In genomic region chr4:153684182-153685073, GRCh38 we compare ENCODE assay signal across 8 cellular contexts. TPM values are rescaled to one million over a fixed set of nuclear protein-coding genes. Genes with fewer than 3 reads are reported as not detected.
DNase-seq lines count a peak whose midpoint lies in the region; ATAC-seq, FAIRE-seq and TF ChIP-seq lines count a peak whose summit lies in the region.

A gene with protein sequence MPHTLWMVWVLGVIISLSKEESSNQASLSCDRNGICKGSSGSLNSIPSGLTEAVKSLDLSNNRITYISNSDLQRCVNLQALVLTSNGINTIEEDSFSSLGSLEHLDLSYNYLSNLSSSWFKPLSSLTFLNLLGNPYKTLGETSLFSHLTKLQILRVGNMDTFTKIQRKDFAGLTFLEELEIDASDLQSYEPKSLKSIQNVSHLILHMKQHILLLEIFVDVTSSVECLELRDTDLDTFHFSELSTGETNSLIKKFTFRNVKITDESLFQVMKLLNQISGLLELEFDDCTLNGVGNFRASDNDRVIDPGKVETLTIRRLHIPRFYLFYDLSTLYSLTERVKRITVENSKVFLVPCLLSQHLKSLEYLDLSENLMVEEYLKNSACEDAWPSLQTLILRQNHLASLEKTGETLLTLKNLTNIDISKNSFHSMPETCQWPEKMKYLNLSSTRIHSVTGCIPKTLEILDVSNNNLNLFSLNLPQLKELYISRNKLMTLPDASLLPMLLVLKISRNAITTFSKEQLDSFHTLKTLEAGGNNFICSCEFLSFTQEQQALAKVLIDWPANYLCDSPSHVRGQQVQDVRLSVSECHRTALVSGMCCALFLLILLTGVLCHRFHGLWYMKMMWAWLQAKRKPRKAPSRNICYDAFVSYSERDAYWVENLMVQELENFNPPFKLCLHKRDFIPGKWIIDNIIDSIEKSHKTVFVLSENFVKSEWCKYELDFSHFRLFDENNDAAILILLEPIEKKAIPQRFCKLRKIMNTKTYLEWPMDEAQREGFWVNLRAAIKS (plus strand): TSS chr4:153684280. CDS start chr4:153702908, 18,628 bp downstream.

- peak; percentile 76 for ATAC-seq in GM18870 (IDR thresholded peaks at IDR 0.05; ENCODE audit: unreplicated experiment)
- ATAC-seq in HG03139 (IDR thresholded peaks at IDR 0.05; ENCODE audit: unreplicated experiment), result peak; percentile 85

- H3K36me3 ChIP-seq in astrocyte (ENCODE audit: insufficient read depth, low read length), result no peaks in the 10 kb centered on the region

- H4K20me1 ChIP-seq in astrocyte (ENCODE audit: insufficient read depth, low read length), result no peaks in the 10 kb centered on the region

- no peaks in the 10 kb centered on the region for H3K79me2 ChIP-seq in astrocyte (ENCODE audit: insufficient read depth, low read length)

- peak within 1 kb of the TSS; percentile 78 for H3K4me3 Mint-ChIP-seq in T-helper 1 cell treated with Interleukin-12 subunit alpha and Interleukin-12 subunit beta and Interleukin-4 antibody, amounts not matched to agents 30 μg/mL and 1 μg/mL, for 36 hours
- peak within 1 kb of the TSS; percentile 81 for H3K4me3 Mint-ChIP-seq in astrocyte (ENCODE audit: unreplicated experiment)

- TF ChIP-seq CTCF in 22Rv1 (IDR thresholded peaks at IDR 0.05) (peak; percentile 21; the same call in 1 of the 2 replicates), astrocyte (IDR thresholded peaks at IDR 0.05; ENCODE audit: insufficient read depth, low read depth, low read length) (no peak)

- H3K27ac Mint-ChIP-seq in T-helper 1 cell treated with Interleukin-12 subunit alpha and Interleukin-12 subunit beta and Interleukin-4 antibody, amounts not matched to agents 30 μg/mL and 1 μg/mL, for 36 hours, result no peak within 1 kb of the TSS
- peak within 1 kb of the TSS; percentile 87 for H3K27ac Mint-ChIP-seq in astrocyte (ENCODE audit: unreplicated experiment)

- H3K4me1 ChIP-seq in astrocyte (ENCODE audit: insufficient read depth, low read length), result peaks cover 3% of the 10 kb centered on the region

- H3K4me1 Mint-ChIP-seq in T-helper 1 cell treated with Interleukin-12 subunit alpha and Interleukin-12 subunit beta and Interleukin-4 antibody, amounts not matched to agents 30 μg/mL and 1 μg/mL, for 36 hours (ENCODE audit: low read depth), result peaks cover 11% of the 10 kb centered on the region
- no peaks in the 10 kb centered on the region for H3K4me1 Mint-ChIP-seq in astrocyte (ENCODE audit: low read depth, unreplicated experiment)

- H3K27ac ChIP-seq in 22Rv1 (no peak within 1 kb of the TSS), astrocyte (ENCODE audit: low read depth, low read length) (no peak within 1 kb of the TSS), skin epidermis (peak within 1 kb of the TSS; percentile 11 to 87 (median 67))

- H3K27me3 ChIP-seq in astrocyte (ENCODE audit: insufficient read depth, low read length), result peaks cover 40% of the 10 kb centered on the region

- peak within 1 kb of the TSS; percentile 93 for H3K4me2 ChIP-seq in astrocyte (ENCODE audit: low read length)

- H3K9me3 ChIP-seq in astrocyte (ENCODE audit: insufficient read depth, low read depth, low read length), result peaks cover 2% of the 10 kb centered on the region
- H3K9me3 ChIP-seq in iPS-18c (ENCODE audit: control insufficient read depth, insufficient read depth, low read length), result peaks cover 8% of the 10 kb centered on the region

- peaks cover 9% of the 10 kb centered on the region for H3K36me3 Mint-ChIP-seq in T-helper 1 cell treated with Interleukin-12 subunit alpha and Interleukin-12 subunit beta and Interleukin-4 antibody, amounts not matched to agents 30 μg/mL and 1 μg/mL, for 36 hours (ENCODE audit: low read depth)
- H3K36me3 Mint-ChIP-seq in astrocyte (ENCODE audit: low read depth, unreplicated experiment), result no peaks in the 10 kb centered on the region

- H2AFZ ChIP-seq in astrocyte (ENCODE audit: low read depth, low read length), result peak within 1 kb of the TSS; percentile 76

- H3K9me3 Mint-ChIP-seq in T-helper 1 cell treated with Interleukin-12 subunit alpha and Interleukin-12 subunit beta and Interleukin-4 antibody, amounts not matched to agents 30 μg/mL and 1 μg/mL, for 36 hours, result peaks cover 20% of the 10 kb centered on the region
- H3K9me3 Mint-ChIP-seq in astrocyte (ENCODE audit: unreplicated experiment), result peaks cover 18% of the 10 kb centered on the region

- DNase-seq in astrocyte (ENCODE audit: low read depth), result no peak
- no peak for DNase-seq in NK-92 (lab: John Stamatoyannopoulos, UW; ENCODE audit: unreplicated experiment)

- peak within 1 kb of the TSS; percentile 33 for H3K9ac ChIP-seq in astrocyte (ENCODE audit: low read length)

- peaks cover 38% of the 10 kb centered on the region for H3K27me3 Mint-ChIP-seq in T-helper 1 cell treated with Interleukin-12 subunit alpha and Interleukin-12 subunit beta and Interleukin-4 antibody, amounts not matched to agents 30 μg/mL and 1 μg/mL, for 36 hours (ENCODE audit: low read depth)
- peaks cover 21% of the 10 kb centered on the region for H3K27me3 Mint-ChIP-seq in astrocyte (ENCODE audit: low read depth, unreplicated experiment)

- peak within 1 kb of the TSS; percentile 42 for H3K4me3 ChIP-seq in astrocyte (ENCODE audit: insufficient read depth, low read depth, low read length)
- peak within 1 kb of the TSS; percentile 67 for H3K4me3 ChIP-seq in iPS-18c (ENCODE audit: insufficient read depth, low read depth, low read length)
- H3K4me3 ChIP-seq in skin epidermis, result peak within 1 kb of the TSS; percentile 44 to 70 (median 58)

- no peak for FAIRE-seq in astrocyte (lab: Jason Lieb, UNC)

RNA-seq across cellular contexts. Expression of the gene that starts here (rescaled TPM):
- 0.79 and 1.2 TPM in 2 replicates for total RNA-seq in astrocyte

Comparison
In these comparisons a context has a peak if more than half of its experiments do, and no peak if none do; other contexts are left out.
1. H3K27ac ChIP-seq: peak in skin epidermis (21 of 21); none in 22Rv1 (single experiment) and astrocyte (single experiment).
2. Peak in every context shown above with its lines, with median percentiles within 50 percentile points of each other: H3K4me3 ChIP-seq.